ENCODE assay signal across 22 cellular contexts in the genomic region with DNA sequence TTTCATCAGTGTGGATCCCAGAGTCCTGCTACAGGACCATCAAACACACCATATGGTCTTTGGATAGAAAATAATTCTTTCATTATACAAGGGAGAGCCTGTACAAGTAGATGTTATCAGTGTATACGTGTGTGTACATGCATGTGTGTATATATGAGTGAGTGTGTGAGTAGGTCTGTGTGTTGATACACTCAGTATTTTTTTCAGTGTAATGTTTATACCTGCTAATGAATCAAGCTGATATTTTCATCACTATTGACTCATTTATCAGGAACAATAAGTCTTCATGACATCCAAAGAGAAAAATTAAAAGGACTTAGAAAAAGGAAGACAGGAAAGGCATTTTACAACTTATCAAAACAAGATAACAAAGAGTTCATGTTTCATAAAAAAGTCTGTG.
"Had no signal": no experiment of that assay in that cellular context is flagged by ENCODE, and none has a peak within 500 bp of the region (broad histone marks: within the 10 kb centered on the region; RNA-seq: fewer than 3 reads in every experiment).

No MANE protein-coding gene starts in this region.

- DNase-seq: activated CD8-positive, alpha-beta memory T cell treated with anti-CD3 and anti-CD28 coated beads for 24 hours; activated CD8-positive, alpha-beta memory T cell treated with anti-CD3 and anti-CD28 coated beads, Interleukin-2, amount 50 U/mL, for 48 hours; activated effector memory CD4-positive, alpha-beta T cell treated with Interleukin-2 at 50 U/mL for 16 hours; activated naive CD4-positive, alpha-beta T cell treated with anti-CD3 and anti-CD28 coated beads, Interleukin-2, amount 10 ng/mL, durations not matched to agents 7 days and 5 days; activated naive CD8-positive, alpha-beta T cell treated with anti-CD3 and anti-CD28 coated beads, Interleukin-2, amount 50 U/mL, for 24 hours; activated T-cell treated with anti-CD3 and anti-CD28 coated beads, Interleukin-2, amount 50 U/mL, for 48 hours; dorsolateral prefrontal cortex; endodermal cell; heart right ventricle; immature natural killer cell; midbrain; nucleus accumbens; retina; stimulated activated CD4-positive, alpha-beta T cell treated with anti-CD3 and anti-CD28 coated beads, Interleukin-12 subunit alpha, Interleukin-12 subunit beta, amount 100 ng/mL, for 4 hours; stimulated activated CD4-positive, alpha-beta T cell treated with anti-CD3 and anti-CD28 coated beads, Interleukin-1b, Interleukin-23, amount 100 ng/mL, for 48 hours; stimulated activated naive CD8-positive, alpha-beta T cell treated with anti-CD3 and anti-CD28 coated beads, Interleukin-15, Interleukin-2, amounts not matched to agents 100 U/mL and 50 U/mL, for 24 hours; substantia nigra; tibial artery had no signal

- ATAC-seq: activated naive CD8-positive, alpha-beta T cell treated with anti-CD3 and anti-CD28 coated beads, Interleukin-2, amount 50 U/mL, for 24 hours; stimulated activated naive CD8-positive, alpha-beta T cell treated with anti-CD3 and anti-CD28 coated beads, Interleukin-15, Interleukin-2, amounts not matched to agents 100 U/mL and 50 U/mL, for 24 hours had no signal

- H3K27me3 ChIP-seq: ascending aorta, cardiac muscle cell, dorsolateral prefrontal cortex, gastroesophageal sphincter, heart right ventricle, tibial artery had no signal

- H3K36me3 ChIP-seq: ascending aorta had no signal

- H3K27ac ChIP-seq: cardiac muscle cell, dorsolateral prefrontal cortex, heart right ventricle, tibial artery had no signal

- H3K4me3 ChIP-seq: ascending aorta, cardiac muscle cell, dorsolateral prefrontal cortex, gastroesophageal sphincter, heart right ventricle, lung, tibial artery had no signal

- H3K9me3 ChIP-seq: ascending aorta, gastroesophageal sphincter, tibial artery had no signal
